34 cellular contexts compared by ENCODE assay signal in genomic region chr18:7623681-7624080, GRCh38.
"Had no signal": no experiment of that assay in that cellular context is flagged by ENCODE, and none has a peak within 500 bp of the region (broad histone marks: within the 10 kb centered on the region; RNA-seq: fewer than 3 reads in every experiment).

No MANE protein-coding gene starts in this region.

- FAIRE-seq: astrocyte, TTC549 had no signal

- ATAC-seq: activated CD8-positive, alpha-beta T cell treated with anti-CD3 and anti-CD28 coated beads for 36 hours; activated naive CD4-positive, alpha-beta T cell treated with anti-CD3 and anti-CD28 coated beads, Interleukin-2, amount 50 U/mL, for 72 hours; activated T-cell treated with anti-CD3 and anti-CD28 coated beads, Interleukin-2, amount 50 U/mL, for 4 hours; activated T-cell treated with anti-CD3 and anti-CD28 coated beads, Interleukin-2, amount 50 U/mL, for 72 hours; activated T-helper 17 cell treated with anti-CD3 and anti-CD28 coated beads, Interleukin-2, amount 50 U/mL, for 72 hours; body of pancreas; T-cell; T-helper 17 cell had no signal

- H3K27ac ChIP-seq: adrenal gland, body of pancreas, brain microvascular endothelial cell, breast epithelium, VCaP had no signal

- H3K36me3 ChIP-seq: adrenal gland, brain microvascular endothelial cell, breast epithelium had no signal

- H3K4me1 ChIP-seq: breast epithelium had no signal

- DNase-seq: activated B cell treated with CpG ODN at 0.5 μM for 24 hours; activated CD4-positive, alpha-beta memory T cell treated with anti-CD3 and anti-CD28 coated beads for 36 hours; activated CD4-positive, alpha-beta T cell treated with anti-CD3 and anti-CD28 coated beads for 4 hours; activated CD4-positive, alpha-beta T cell treated with anti-CD3 and anti-CD28 coated beads, Interleukin-2, amount 10 ng/mL, durations not matched to agents 24 days and 14 days; activated CD4-positive, alpha-beta T cell treated with anti-CD3 and anti-CD28 coated beads, Interleukin-2, amount 50 U/mL, for 1 hour; activated CD4-positive, alpha-beta T cell treated with anti-CD3 and anti-CD28 coated beads, Interleukin-2, amount 50 U/mL, for 4 hours; activated CD4-positive, CD25-positive, alpha-beta regulatory T cell treated with anti-CD3 and anti-CD28 coated beads, Interleukin-2, amount 50 U/mL, for 72 hours; activated CD8-positive, alpha-beta memory T cell treated with anti-CD3 and anti-CD28 coated beads, Interleukin-2, amount 50 U/mL, for 4 hours; activated CD8-positive, alpha-beta T cell treated with anti-CD3 and anti-CD28 coated beads for 36 hours; activated effector memory CD4-positive, alpha-beta T cell treated with anti-CD3 and anti-CD28 coated beads, Interleukin-2, amount 50 U/mL, for 16 hours; activated gamma-delta T cell treated with Interleukin-2 at 50 U/mL for 16 hours; activated naive CD4-positive, alpha-beta T cell; activated naive CD4-positive, alpha-beta T cell treated with anti-CD3 and anti-CD28 coated beads for 36 hours; activated naive CD4-positive, alpha-beta T cell treated with anti-CD3 and anti-CD28 coated beads, Interleukin-2, amount 50 U/mL, for 16 hours; activated naive CD8-positive, alpha-beta T cell treated with anti-CD3 and anti-CD28 coated beads for 36 hours; activated T-cell treated with anti-CD3 and anti-CD28 coated beads for 4 hours; activated T-cell treated with anti-CD3 and anti-CD28 coated beads, Interleukin-2, amount 50 U/mL, for 1 hour; activated T-cell treated with anti-CD3 and anti-CD28 coated beads, Interleukin-2, amount 50 U/mL, for 4 hours; activated T-cell treated with anti-CD3 and anti-CD28 coated beads, Interleukin-2, amount 50 U/mL, for 72 hours; adrenal gland; amniotic stem cell; aorta; body of pancreas; brain microvascular endothelial cell; caudate nucleus; T-cell; T-helper 17 cell; T1000 had no signal

- H3K4me3 ChIP-seq: adrenal gland, body of pancreas, breast epithelium had no signal

- H3K27me3 ChIP-seq: adrenal gland, body of pancreas, brain microvascular endothelial cell, breast epithelium had no signal

- H3K9me3 ChIP-seq: adrenal gland, body of pancreas, breast epithelium had no signal
